1 cellular context compared by ENCODE assay signal in the genomic region with DNA sequence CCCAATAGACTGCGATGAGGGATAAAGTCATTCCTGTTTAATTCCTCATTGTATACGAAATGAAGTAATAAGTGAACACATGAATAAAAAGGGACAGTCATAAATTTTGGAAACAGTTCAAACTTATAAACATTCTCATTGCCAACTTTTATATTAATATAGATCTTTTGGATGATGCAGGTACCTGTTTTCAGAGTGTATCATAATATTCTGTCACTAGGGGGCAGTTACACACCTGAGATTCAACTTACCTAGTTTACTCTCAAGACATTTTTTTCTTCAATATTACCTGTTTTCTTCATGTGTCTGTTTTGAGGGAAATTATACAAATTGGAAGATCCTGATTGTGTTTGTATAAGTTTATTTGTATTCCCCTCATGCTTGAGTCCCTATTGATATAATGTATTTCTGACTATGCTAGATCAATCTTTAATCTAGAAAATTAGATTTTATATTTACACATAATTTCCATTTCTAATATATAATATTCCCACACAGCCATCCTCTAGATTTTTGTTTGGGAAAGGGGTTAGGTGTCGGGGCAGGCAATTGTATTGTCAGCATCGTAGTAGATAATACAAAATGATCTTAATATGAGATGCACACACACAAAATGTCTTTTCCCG.
TF ChIP-seq lines count a peak whose summit lies in the region.

No MANE protein-coding gene starts in this region.

TF ChIP-seq in HCT116, 20 proteins besides CTCF, POLR2A, EP300 and RAD21 (continued from another document):
- TF ChIP-seq JUND (IDR thresholded peaks at IDR 0.05), result no peak
- TF ChIP-seq ZNF274 (IDR thresholded peaks at IDR 0.05; ENCODE audit: low read depth, low read length), result no peak
- no peak for TF ChIP-seq ELF1 (IDR thresholded peaks at IDR 0.05; ENCODE audit: borderline replicate concordance, low read depth)
- no peak for TF ChIP-seq FOSL1 (IDR thresholded peaks at IDR 0.05; ENCODE audit: low read depth)
- TF ChIP-seq EZH2phosphoT487 (IDR thresholded peaks at IDR 0.05; ENCODE audit: borderline replicate concordance), result no peak
- TF ChIP-seq, protein P1, sequence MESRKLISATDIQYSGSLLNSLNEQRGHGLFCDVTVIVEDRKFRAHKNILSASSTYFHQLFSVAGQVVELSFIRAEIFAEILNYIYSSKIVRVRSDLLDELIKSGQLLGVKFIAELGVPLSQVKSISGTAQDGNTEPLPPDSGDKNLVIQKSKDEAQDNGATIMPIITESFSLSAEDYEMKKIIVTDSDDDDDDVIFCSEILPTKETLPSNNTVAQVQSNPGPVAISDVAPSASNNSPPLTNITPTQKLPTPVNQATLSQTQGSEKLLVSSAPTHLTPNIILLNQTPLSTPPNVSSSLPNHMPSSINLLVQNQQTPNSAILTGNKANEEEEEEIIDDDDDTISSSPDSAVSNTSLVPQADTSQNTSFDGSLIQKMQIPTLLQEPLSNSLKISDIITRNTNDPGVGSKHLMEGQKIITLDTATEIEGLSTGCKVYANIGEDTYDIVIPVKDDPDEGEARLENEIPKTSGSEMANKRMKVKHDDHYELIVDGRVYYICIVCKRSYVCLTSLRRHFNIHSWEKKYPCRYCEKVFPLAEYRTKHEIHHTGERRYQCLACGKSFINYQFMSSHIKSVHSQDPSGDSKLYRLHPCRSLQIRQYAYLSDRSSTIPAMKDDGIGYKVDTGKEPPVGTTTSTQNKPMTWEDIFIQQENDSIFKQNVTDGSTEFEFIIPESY (IDR thresholded peaks at IDR 0.05; ENCODE audit: extremely low read depth, insufficient replicate concordance, low read length), result no peak
- TF ChIP-seq CBX3 (IDR thresholded peaks at IDR 0.05; ENCODE audit: low read depth), result no peak
- no peak for TF ChIP-seq SRF (IDR thresholded peaks at IDR 0.05; ENCODE audit: low read depth)
- no peak for TF ChIP-seq SIN3A (IDR thresholded peaks at IDR 0.05; ENCODE audit: low read depth)
- TF ChIP-seq TCF7L2 (IDR thresholded peaks at IDR 0.05; ENCODE audit: borderline replicate concordance, extremely low read depth, insufficient read depth, insufficient read length), result no peak
